ENCODE assay signal across 1 cellular context in the genomic region with DNA sequence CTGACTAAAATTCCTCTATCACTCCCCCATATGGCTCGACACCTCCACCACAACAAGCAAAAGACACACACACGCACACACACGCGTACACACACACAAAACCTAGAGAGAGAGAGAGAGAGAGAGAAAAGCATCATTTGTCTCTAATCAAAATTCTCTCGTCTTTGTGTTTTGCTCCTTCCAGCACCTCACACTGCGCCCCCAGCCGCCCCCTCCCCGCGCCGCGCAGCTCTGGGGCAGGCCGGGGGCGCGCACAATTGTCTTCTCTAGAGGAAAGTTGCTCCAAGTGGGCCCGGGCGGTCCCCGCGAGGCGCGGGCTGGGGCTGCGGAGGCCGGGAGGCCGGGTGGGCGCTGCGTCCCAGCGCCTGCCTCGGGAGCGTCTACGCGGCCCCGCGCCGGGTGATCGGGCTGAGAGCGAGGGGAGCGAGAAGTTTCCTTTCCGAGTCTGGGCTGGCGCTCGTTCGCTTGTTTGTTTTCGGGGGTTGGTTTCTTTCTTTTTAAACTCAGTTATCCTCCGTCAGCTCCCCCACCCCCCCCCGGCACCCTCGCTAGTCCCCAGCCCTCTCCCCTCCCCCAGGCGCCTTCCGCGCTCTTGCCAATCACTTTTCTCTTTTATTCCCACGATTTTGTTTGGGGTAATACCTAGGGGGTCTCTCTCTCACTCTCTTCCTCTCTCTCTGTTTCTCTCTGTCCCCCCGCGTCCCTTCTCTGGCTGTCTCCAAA.
TF ChIP-seq lines count a peak whose summit lies in the region.

No MANE protein-coding gene starts in this region.

TF ChIP-seq in IMR-90, 13 proteins besides CTCF, POLR2A, EP300 and RAD21:
- TF ChIP-seq RFX5 (IDR thresholded peaks at IDR 0.05; ENCODE audit: low read depth, low read length) (no peak), BHLHE40 (IDR thresholded peaks at IDR 0.05; ENCODE audit: low read depth, low read length) (no peak), RCOR1 (IDR thresholded peaks at IDR 0.05; ENCODE audit: insufficient replicate concordance, low read length) (no peak), CHD1 (IDR thresholded peaks at IDR 0.05; ENCODE audit: low read depth, low read length) (no peak), MXI1 (IDR thresholded peaks at IDR 0.05; ENCODE audit: borderline replicate concordance, low read depth, low read length) (no peak), MAFK (IDR thresholded peaks at IDR 0.05; ENCODE audit: low read depth, low read length) (no peak), NFE2L2 (IDR thresholded peaks at IDR 0.05; ENCODE audit: low read depth, low read length) (no peak), CEBPB (IDR thresholded peaks at IDR 0.05; ENCODE audit: low read depth, low read length) (no peak), MAZ (IDR thresholded peaks at IDR 0.05; ENCODE audit: borderline replicate concordance, low read depth, low read length) (no peak)
